In genomic region chr5:141506381-141507155, GRCh38 we compare ENCODE assay signal across 18 cellular contexts. TPM values are rescaled to one million over a fixed set of nuclear protein-coding genes. Genes with fewer than 3 reads are reported as not detected.
DNase-seq lines count a peak whose midpoint lies in the region; ATAC-seq, FAIRE-seq and TF ChIP-seq lines count a peak whose summit lies in the region.
"Had no signal": no experiment of that assay in that cellular context is flagged by ENCODE, and none has a peak within 500 bp of the region (broad histone marks: within the 10 kb centered on the region; RNA-seq: fewer than 3 reads in every experiment).

No MANE protein-coding gene starts in this region.

- no peak overlapping the region for H3K27ac ChIP-seq in CD4-positive, alpha-beta memory T cell (ENCODE audit: low read depth, low read length)
- H3K27ac ChIP-seq: foreskin keratinocyte had no signal

- POLR2A ChIA-PET in activated B cell treated with CpG ODN at 0.5 μM for 24 hours (lab: Charles Lee): interaction anchor here (0.7 kb wide), 1 partner anchor 9 kb away, joined by 5 read pairs; no protein-coding TSS in a partner anchor
- POLR2A ChIA-PET in CD4-positive, alpha-beta memory T cell (lab: Charles Lee; ENCODE audit: partially characterized antibody): no interaction called here

- CTCF ChIA-PET in activated B cell treated with CpG ODN at 0.5 μM for 24 hours (lab: Charles Lee): no interaction called here
- CTCF ChIA-PET in CD4-positive, alpha-beta memory T cell (lab: Charles Lee; ENCODE audit: partially characterized antibody): interaction anchor here (1.5 to 2.0 kb wide), 2 partner anchors 9 to 11 kb away, joined by 4 to 7 read pairs; no protein-coding TSS in a partner anchor

- H3K4me3 Mint-ChIP-seq in activated B cell treated with CpG ODN at 0.5 μM for 24 hours: no peak overlapping the region
- no peak overlapping the region for H3K4me3 Mint-ChIP-seq in memory B cell
- H3K4me3 Mint-ChIP-seq in stimulated activated effector memory CD8-positive, alpha-beta T cell treated with anti-CD3 and anti-CD28 coated beads, Interleukin-12 subunit alpha, Interleukin-12 subunit beta, amount 100 ng/mL, for 72 hours: no peak overlapping the region
- no peak overlapping the region for H3K4me3 Mint-ChIP-seq in CD4-positive, alpha-beta memory T cell
- H3K4me3 Mint-ChIP-seq: activated CD8-positive, alpha-beta memory T cell treated with anti-CD3 and anti-CD28 coated beads, Interleukin-2, amount 10 ng/mL, durations not matched to agents 7 days and 5 days; activated naive CD4-positive, alpha-beta T cell treated with anti-CD3 and anti-CD28 coated beads, Interleukin-2, amount 50 U/mL, for 24 hours; CD14-positive monocyte; dendritic cell treated with granulocyte-macrophage colony-stimulating factor and Interleukin-4, amounts not matched to agents 40 ng/mL and 50 ng/mL, for 4 days had no signal

- no peaks in the 10 kb centered on the region for H3K36me3 ChIP-seq in CD4-positive, alpha-beta memory T cell (ENCODE audit: insufficient read depth, low read length)

- DNase-seq in GM12892 (ENCODE audit: insufficient read length) (no peak), activated B cell treated with CpG ODN at 0.5 μM for 24 hours (no peak), memory B cell (ENCODE audit: low spot score in 2 of 2) (no peak), germinal center (ENCODE audit: low spot score) (no peak), NCI-H69 (lab: John Stamatoyannopoulos, UW) (no peak), T-helper 1 cell (no peak)
- DNase-seq in stimulated activated effector memory CD8-positive, alpha-beta T cell treated with anti-CD3 and anti-CD28 coated beads, Interleukin-12 subunit alpha, Interleukin-12 subunit beta, amount 100 ng/mL, for 72 hours (ENCODE audit: low spot score in 2 of 2): no peak
- no peak for DNase-seq in CD4-positive, alpha-beta memory T cell
- DNase-seq: activated CD8-positive, alpha-beta memory T cell treated with anti-CD3 and anti-CD28 coated beads, Interleukin-2, amount 10 ng/mL, durations not matched to agents 7 days and 5 days; foreskin keratinocyte; NCI-H1105; NCI-H510A; nucleus accumbens had no signal

- H3K27ac Mint-ChIP-seq in activated B cell treated with CpG ODN at 0.5 μM for 24 hours: peak overlapping the region; percentile 22
- H3K27ac Mint-ChIP-seq in memory B cell: peak overlapping the region; percentile 62
- H3K27ac Mint-ChIP-seq in stimulated activated effector memory CD8-positive, alpha-beta T cell treated with anti-CD3 and anti-CD28 coated beads, Interleukin-12 subunit alpha, Interleukin-12 subunit beta, amount 100 ng/mL, for 72 hours: peak overlapping the region; percentile 15
- H3K27ac Mint-ChIP-seq in CD4-positive, alpha-beta memory T cell: peak overlapping the region in 1 of 7 donors; percentile 26
- H3K27ac Mint-ChIP-seq: activated CD8-positive, alpha-beta memory T cell treated with anti-CD3 and anti-CD28 coated beads, Interleukin-2, amount 10 ng/mL, durations not matched to agents 7 days and 5 days; activated naive CD4-positive, alpha-beta T cell treated with anti-CD3 and anti-CD28 coated beads, Interleukin-2, amount 50 U/mL, for 24 hours; dendritic cell treated with granulocyte-macrophage colony-stimulating factor and Interleukin-4, amounts not matched to agents 40 ng/mL and 50 ng/mL, for 4 days had no signal

- FAIRE-seq in GM12892 (lab: Jason Lieb, UNC): peak; percentile 44
- FAIRE-seq: keratinocyte had no signal

- H3K27me3 Mint-ChIP-seq in activated B cell treated with CpG ODN at 0.5 μM for 24 hours (no peaks in the 10 kb centered on the region), memory B cell (peaks cover 1% of the 10 kb centered on the region)
- peaks cover 0 to 3% of the 10 kb centered on the region in 2 donors for H3K27me3 Mint-ChIP-seq in CD4-positive, alpha-beta memory T cell

- no peak for TF ChIP-seq POLR2A in GM12892 (IDR thresholded peaks at IDR 0.05; ENCODE audit: low read depth, low read length)

- no peaks in the 10 kb centered on the region for H3K9me3 ChIP-seq in CD4-positive, alpha-beta memory T cell (ENCODE audit: control insufficient read depth in 1 of 2, low read length in 2 of 2)

- ATAC-seq in activated B cell treated with CpG ODN at 0.5 μM for 24 hours (ENCODE audit: low read depth) (no peak), memory B cell (ENCODE audit: low read depth) (no peak)
- no peak for ATAC-seq in stimulated activated effector memory CD8-positive, alpha-beta T cell treated with anti-CD3 and anti-CD28 coated beads, Interleukin-12 subunit alpha, Interleukin-12 subunit beta, amount 100 ng/mL, for 72 hours
- ATAC-seq: activated CD8-positive, alpha-beta memory T cell treated with anti-CD3 and anti-CD28 coated beads, Interleukin-2, amount 10 ng/mL, durations not matched to agents 7 days and 5 days; foreskin keratinocyte had no signal

- no peaks in the 10 kb centered on the region for H3K27me3 ChIP-seq in CD4-positive, alpha-beta memory T cell (ENCODE audit: insufficient read depth, low read length)
- H3K27me3 ChIP-seq: foreskin keratinocyte had no signal

- intact Hi-C loops in activated B cell treated with CpG ODN at 0.5 μM for 24 hours (cut with micrococcal nuclease): loop anchor here (1.0 kb wide), 1 partner anchor 14 kb away; no protein-coding TSS in a partner anchor
- intact Hi-C loops in CD4-positive, alpha-beta memory T cell (cut with micrococcal nuclease): no loop called here

- peaks cover 54% of the 10 kb centered on the region for H3K4me1 Mint-ChIP-seq in activated B cell treated with CpG ODN at 0.5 μM for 24 hours
- H3K4me1 Mint-ChIP-seq in memory B cell: peaks cover 40% of the 10 kb centered on the region
- H3K4me1 Mint-ChIP-seq in stimulated activated effector memory CD8-positive, alpha-beta T cell treated with anti-CD3 and anti-CD28 coated beads, Interleukin-12 subunit alpha, Interleukin-12 subunit beta, amount 100 ng/mL, for 72 hours: peaks cover 17% of the 10 kb centered on the region
- H3K4me1 Mint-ChIP-seq in CD4-positive, alpha-beta memory T cell: peaks cover 0 to 1% (median 0%) of the 10 kb centered on the region in 4 donors

- H3K4me1 ChIP-seq in CD4-positive, alpha-beta memory T cell (ENCODE audit: insufficient read depth, low read length): no peaks in the 10 kb centered on the region

- H3K9me3 Mint-ChIP-seq in activated B cell treated with CpG ODN at 0.5 μM for 24 hours (no peaks in the 10 kb centered on the region), memory B cell (no peaks in the 10 kb centered on the region)
- no peaks in the 10 kb centered on the region for H3K9me3 Mint-ChIP-seq in stimulated activated effector memory CD8-positive, alpha-beta T cell treated with anti-CD3 and anti-CD28 coated beads, Interleukin-12 subunit alpha, Interleukin-12 subunit beta, amount 100 ng/mL, for 72 hours
- no peaks in the 10 kb centered on the region for H3K9me3 Mint-ChIP-seq in CD4-positive, alpha-beta memory T cell
- H3K9me3 Mint-ChIP-seq: activated naive CD4-positive, alpha-beta T cell treated with anti-CD3 and anti-CD28 coated beads, Interleukin-2, amount 50 U/mL, for 24 hours; dendritic cell treated with granulocyte-macrophage colony-stimulating factor and Interleukin-4, amounts not matched to agents 40 ng/mL and 50 ng/mL, for 4 days had no signal

- TF ChIP-seq CTCF in activated B cell treated with CpG ODN at 0.5 μM for 24 hours (IDR thresholded peaks at IDR 0.05): no peak

- no peaks in the 10 kb centered on the region for H3K36me3 Mint-ChIP-seq in activated B cell treated with CpG ODN at 0.5 μM for 24 hours (ENCODE audit: low read depth)
- H3K36me3 Mint-ChIP-seq in memory B cell: peaks cover 3% of the 10 kb centered on the region
- peaks cover 7% of the 10 kb centered on the region for H3K36me3 Mint-ChIP-seq in stimulated activated effector memory CD8-positive, alpha-beta T cell treated with anti-CD3 and anti-CD28 coated beads, Interleukin-12 subunit alpha, Interleukin-12 subunit beta, amount 100 ng/mL, for 72 hours
- no peaks in the 10 kb centered on the region for H3K36me3 Mint-ChIP-seq in CD4-positive, alpha-beta memory T cell
- H3K36me3 Mint-ChIP-seq: activated CD8-positive, alpha-beta memory T cell treated with anti-CD3 and anti-CD28 coated beads, Interleukin-2, amount 10 ng/mL, durations not matched to agents 7 days and 5 days; activated naive CD4-positive, alpha-beta T cell treated with anti-CD3 and anti-CD28 coated beads, Interleukin-2, amount 50 U/mL, for 24 hours had no signal

- no peak overlapping the region for H3K4me3 ChIP-seq in CD4-positive, alpha-beta memory T cell (ENCODE audit: low read length in 2 of 2)

RNA-seq across cellular contexts. Expression of gene PCDHGC5, which starts 17.7 kb away (rescaled TPM):
- 0.32 TPM for polyA plus RNA-seq in GM12892 (2012; ENCODE audit: missing spikeins)
- 0.24 and 0.38 TPM in 2 replicates for total RNA-seq in activated B cell treated with CpG ODN at 0.5 μM for 24 hours
- total RNA-seq in CD4-positive, alpha-beta memory T cell: not detected
- not detected for polyA plus RNA-seq in CD4-positive, alpha-beta memory T cell
- total RNA-seq: activated CD8-positive, alpha-beta memory T cell treated with anti-CD3 and anti-CD28 coated beads, Interleukin-2, amount 10 ng/mL, durations not matched to agents 7 days and 5 days had no signal
- polyA plus RNA-seq: CD14-positive monocyte had no signal

RNA-seq across cellular contexts. Expression of gene PCDHGC4, which starts 21.7 kb away (rescaled TPM):
- 0.38 TPM for polyA plus RNA-seq in GM12892 (2012; ENCODE audit: missing spikeins)
- 0.69 TPM in 2 replicates for total RNA-seq in activated B cell treated with CpG ODN at 0.5 μM for 24 hours
- total RNA-seq in CD4-positive, alpha-beta memory T cell: not detected
- polyA plus RNA-seq in CD4-positive, alpha-beta memory T cell: under 1 TPM in 1 of 2 donors, not detected in 1; 0.11 TPM
- total RNA-seq: activated CD8-positive, alpha-beta memory T cell treated with anti-CD3 and anti-CD28 coated beads, Interleukin-2, amount 10 ng/mL, durations not matched to agents 7 days and 5 days; G401 had no signal
- polyA plus RNA-seq: CD14-positive monocyte had no signal

RNA-seq across cellular contexts. Expression of gene PCDHGC3, which starts 30.8 kb away (rescaled TPM):
- polyA plus RNA-seq in GM12892 (2012; ENCODE audit: missing spikeins): 9.2 TPM
- 2.6 and 3.3 TPM in 2 replicates for total RNA-seq in activated B cell treated with CpG ODN at 0.5 μM for 24 hours
- total RNA-seq in CD4-positive, alpha-beta memory T cell: under 1 TPM in 1 of 2 experiments, not detected in 1; 0.17 TPM
- polyA plus RNA-seq in CD4-positive, alpha-beta memory T cell: under 1 TPM in 1 of 2 donors, not detected in 1; 0.14 TPM
- total RNA-seq: activated CD8-positive, alpha-beta memory T cell treated with anti-CD3 and anti-CD28 coated beads, Interleukin-2, amount 10 ng/mL, durations not matched to agents 7 days and 5 days had no signal
